Comparison of ENCODE assay signal across 2 cellular contexts in the genomic region with DNA sequence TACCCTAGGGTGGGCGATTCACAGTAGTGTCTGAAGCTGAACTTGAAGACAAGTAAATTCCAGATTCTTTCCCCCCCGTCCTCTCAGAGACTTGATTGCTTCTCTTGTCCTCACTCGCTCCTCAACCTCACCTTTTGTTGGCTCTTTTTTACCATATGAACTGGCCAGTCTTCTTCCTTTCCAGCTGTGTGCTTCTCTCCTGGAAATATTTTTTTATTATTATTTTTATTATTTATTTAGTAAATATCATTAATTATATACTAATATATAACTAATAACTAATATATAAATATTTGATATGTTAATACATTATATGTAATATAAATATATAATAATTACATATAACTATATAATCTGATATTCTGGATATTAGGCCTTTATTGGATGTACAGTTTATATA.
TF ChIP-seq lines count a peak whose summit lies in the region.

No MANE protein-coding gene starts in this region.

TF ChIP-seq in WTC11, 78 proteins besides CTCF, POLR2A, EP300 and RAD21:
- no peak for TF ChIP-seq CBFB (CRISPR knock-in tag; IDR thresholded peaks at IDR 0.05; ENCODE audit: low read depth)
- peak; percentile 93 for TF ChIP-seq HMGA2 (CRISPR knock-in tag; IDR thresholded peaks at IDR 0.05)
TF ChIP-seq in WTC11: peak in this region for 1.

TF ChIP-seq in H1, 55 proteins besides CTCF, POLR2A, EP300 and RAD21:
- TF ChIP-seq GTF2F1 (IDR thresholded peaks at IDR 0.05; ENCODE audit: borderline replicate concordance, low read depth, low read length), result no peak
- no peak for TF ChIP-seq TAF7 (optimal IDR thresholded peaks at IDR 0.05; ENCODE audit: borderline replicate concordance, low read depth, low read length)
- no peak for TF ChIP-seq NANOG (IDR thresholded peaks at IDR 0.05; ENCODE audit: insufficient read depth, low read depth, low read length, poor library complexity, severe bottlenecking)
- TF ChIP-seq HDAC6 (IDR thresholded peaks at IDR 0.05; ENCODE audit: low read depth, low read length), result no peak
- no peak for TF ChIP-seq CHD2 (IDR thresholded peaks at IDR 0.05; ENCODE audit: low read length)
- no peak for TF ChIP-seq POU5F1 (IDR thresholded peaks at IDR 0.05; ENCODE audit: low read depth, low read length)
- no peak for TF ChIP-seq BRCA1 (IDR thresholded peaks at IDR 0.05; ENCODE audit: low read depth, low read length)
- no peak for TF ChIP-seq SUZ12 (IDR thresholded peaks at IDR 0.05; ENCODE audit: low read length)
- no peak for TF ChIP-seq RXRA (IDR thresholded peaks at IDR 0.05; ENCODE audit: insufficient read depth, low read depth, low read length)
- no peak for TF ChIP-seq HDAC2 (IDR thresholded peaks at IDR 0.05; ENCODE audit: borderline replicate concordance in 1 of 2, low read depth in 2 of 2, low read length in 2 of 2)
- no peak for TF ChIP-seq JUND (IDR thresholded peaks at IDR 0.05; ENCODE audit: low read length)
- TF ChIP-seq, protein P1, sequence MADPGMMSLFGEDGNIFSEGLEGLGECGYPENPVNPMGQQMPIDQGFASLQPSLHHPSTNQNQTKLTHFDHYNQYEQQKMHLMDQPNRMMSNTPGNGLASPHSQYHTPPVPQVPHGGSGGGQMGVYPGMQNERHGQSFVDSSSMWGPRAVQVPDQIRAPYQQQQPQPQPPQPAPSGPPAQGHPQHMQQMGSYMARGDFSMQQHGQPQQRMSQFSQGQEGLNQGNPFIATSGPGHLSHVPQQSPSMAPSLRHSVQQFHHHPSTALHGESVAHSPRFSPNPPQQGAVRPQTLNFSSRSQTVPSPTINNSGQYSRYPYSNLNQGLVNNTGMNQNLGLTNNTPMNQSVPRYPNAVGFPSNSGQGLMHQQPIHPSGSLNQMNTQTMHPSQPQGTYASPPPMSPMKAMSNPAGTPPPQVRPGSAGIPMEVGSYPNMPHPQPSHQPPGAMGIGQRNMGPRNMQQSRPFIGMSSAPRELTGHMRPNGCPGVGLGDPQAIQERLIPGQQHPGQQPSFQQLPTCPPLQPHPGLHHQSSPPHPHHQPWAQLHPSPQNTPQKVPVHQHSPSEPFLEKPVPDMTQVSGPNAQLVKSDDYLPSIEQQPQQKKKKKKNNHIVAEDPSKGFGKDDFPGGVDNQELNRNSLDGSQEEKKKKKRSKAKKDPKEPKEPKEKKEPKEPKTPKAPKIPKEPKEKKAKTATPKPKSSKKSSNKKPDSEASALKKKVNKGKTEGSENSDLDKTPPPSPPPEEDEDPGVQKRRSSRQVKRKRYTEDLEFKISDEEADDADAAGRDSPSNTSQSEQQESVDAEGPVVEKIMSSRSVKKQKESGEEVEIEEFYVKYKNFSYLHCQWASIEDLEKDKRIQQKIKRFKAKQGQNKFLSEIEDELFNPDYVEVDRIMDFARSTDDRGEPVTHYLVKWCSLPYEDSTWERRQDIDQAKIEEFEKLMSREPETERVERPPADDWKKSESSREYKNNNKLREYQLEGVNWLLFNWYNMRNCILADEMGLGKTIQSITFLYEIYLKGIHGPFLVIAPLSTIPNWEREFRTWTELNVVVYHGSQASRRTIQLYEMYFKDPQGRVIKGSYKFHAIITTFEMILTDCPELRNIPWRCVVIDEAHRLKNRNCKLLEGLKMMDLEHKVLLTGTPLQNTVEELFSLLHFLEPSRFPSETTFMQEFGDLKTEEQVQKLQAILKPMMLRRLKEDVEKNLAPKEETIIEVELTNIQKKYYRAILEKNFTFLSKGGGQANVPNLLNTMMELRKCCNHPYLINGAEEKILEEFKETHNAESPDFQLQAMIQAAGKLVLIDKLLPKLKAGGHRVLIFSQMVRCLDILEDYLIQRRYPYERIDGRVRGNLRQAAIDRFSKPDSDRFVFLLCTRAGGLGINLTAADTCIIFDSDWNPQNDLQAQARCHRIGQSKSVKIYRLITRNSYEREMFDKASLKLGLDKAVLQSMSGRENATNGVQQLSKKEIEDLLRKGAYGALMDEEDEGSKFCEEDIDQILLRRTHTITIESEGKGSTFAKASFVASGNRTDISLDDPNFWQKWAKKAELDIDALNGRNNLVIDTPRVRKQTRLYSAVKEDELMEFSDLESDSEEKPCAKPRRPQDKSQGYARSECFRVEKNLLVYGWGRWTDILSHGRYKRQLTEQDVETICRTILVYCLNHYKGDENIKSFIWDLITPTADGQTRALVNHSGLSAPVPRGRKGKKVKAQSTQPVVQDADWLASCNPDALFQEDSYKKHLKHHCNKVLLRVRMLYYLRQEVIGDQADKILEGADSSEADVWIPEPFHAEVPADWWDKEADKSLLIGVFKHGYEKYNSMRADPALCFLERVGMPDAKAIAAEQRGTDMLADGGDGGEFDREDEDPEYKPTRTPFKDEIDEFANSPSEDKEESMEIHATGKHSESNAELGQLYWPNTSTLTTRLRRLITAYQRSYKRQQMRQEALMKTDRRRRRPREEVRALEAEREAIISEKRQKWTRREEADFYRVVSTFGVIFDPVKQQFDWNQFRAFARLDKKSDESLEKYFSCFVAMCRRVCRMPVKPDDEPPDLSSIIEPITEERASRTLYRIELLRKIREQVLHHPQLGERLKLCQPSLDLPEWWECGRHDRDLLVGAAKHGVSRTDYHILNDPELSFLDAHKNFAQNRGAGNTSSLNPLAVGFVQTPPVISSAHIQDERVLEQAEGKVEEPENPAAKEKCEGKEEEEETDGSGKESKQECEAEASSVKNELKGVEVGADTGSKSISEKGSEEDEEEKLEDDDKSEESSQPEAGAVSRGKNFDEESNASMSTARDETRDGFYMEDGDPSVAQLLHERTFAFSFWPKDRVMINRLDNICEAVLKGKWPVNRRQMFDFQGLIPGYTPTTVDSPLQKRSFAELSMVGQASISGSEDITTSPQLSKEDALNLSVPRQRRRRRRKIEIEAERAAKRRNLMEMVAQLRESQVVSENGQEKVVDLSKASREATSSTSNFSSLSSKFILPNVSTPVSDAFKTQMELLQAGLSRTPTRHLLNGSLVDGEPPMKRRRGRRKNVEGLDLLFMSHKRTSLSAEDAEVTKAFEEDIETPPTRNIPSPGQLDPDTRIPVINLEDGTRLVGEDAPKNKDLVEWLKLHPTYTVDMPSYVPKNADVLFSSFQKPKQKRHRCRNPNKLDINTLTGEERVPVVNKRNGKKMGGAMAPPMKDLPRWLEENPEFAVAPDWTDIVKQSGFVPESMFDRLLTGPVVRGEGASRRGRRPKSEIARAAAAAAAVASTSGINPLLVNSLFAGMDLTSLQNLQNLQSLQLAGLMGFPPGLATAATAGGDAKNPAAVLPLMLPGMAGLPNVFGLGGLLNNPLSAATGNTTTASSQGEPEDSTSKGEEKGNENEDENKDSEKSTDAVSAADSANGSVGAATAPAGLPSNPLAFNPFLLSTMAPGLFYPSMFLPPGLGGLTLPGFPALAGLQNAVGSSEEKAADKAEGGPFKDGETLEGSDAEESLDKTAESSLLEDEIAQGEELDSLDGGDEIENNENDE (IDR thresholded peaks at IDR 0.05; ENCODE audit: insufficient replicate concordance, low read length), result no peak
- no peak for TF ChIP-seq CBX8 (IDR thresholded peaks at IDR 0.05; ENCODE audit: borderline replicate concordance, low read depth, low read length)
- TF ChIP-seq FOSL1 (IDR thresholded peaks at IDR 0.05; ENCODE audit: insufficient read depth, low read depth, low read length), result no peak
- no peak for TF ChIP-seq POLR2AphosphoS5 (IDR thresholded peaks at IDR 0.05; ENCODE audit: low read depth, low read length)
- no peak for TF ChIP-seq SP1 (IDR thresholded peaks at IDR 0.05; ENCODE audit: low read depth, low read length)
- TF ChIP-seq CBX5 (IDR thresholded peaks at IDR 0.05; ENCODE audit: low read depth, low read length), result no peak
